ENCODE assay signal across 28 cellular contexts in genomic region chr1:7481194-7481593, GRCh38.
"Had no signal": no experiment of that assay in that cellular context is flagged by ENCODE, and none has a peak within 500 bp of the region (broad histone marks: within the 10 kb centered on the region; RNA-seq: fewer than 3 reads in every experiment).

No MANE protein-coding gene starts in this region.

- DNase-seq: naive thymus-derived CD4-positive, alpha-beta T cell; natural killer cell; occipital lobe; retina; right lobe of liver; sigmoid colon; small intestine; spleen; stimulated activated CD4-positive, alpha-beta T cell treated with anti-CD3 and anti-CD28 coated beads, Interleukin-12 subunit alpha, Interleukin-12 subunit beta, amount 100 ng/mL, for 4 hours; stimulated activated CD4-positive, alpha-beta T cell treated with anti-CD3 and anti-CD28 coated beads, Interleukin-1b, Interleukin-23, amount 100 ng/mL, for 48 hours; stimulated activated CD4-positive, alpha-beta T cell treated with anti-CD3 and anti-CD28 coated beads, Interleukin-4, amount 100 ng/mL, for 1 hour; stimulated activated CD4-positive, alpha-beta T cell treated with anti-CD3 and anti-CD28 coated beads, Interleukin-4, amount 100 ng/mL, for 4 hours; stimulated activated CD8-positive, alpha-beta memory T cell treated with anti-CD3 and anti-CD28 coated beads, Interleukin-4, amount 100 ng/mL, for 48 hours; stimulated activated naive CD4-positive, alpha-beta T cell; stimulated activated naive CD8-positive, alpha-beta T cell treated with anti-CD3 and anti-CD28 coated beads, Interleukin-15, amount 100 ng/mL, for 72 hours; stimulated activated naive CD8-positive, alpha-beta T cell treated with anti-CD3 and anti-CD28 coated beads, Interleukin-15, Interleukin-2, amounts not matched to agents 100 U/mL and 50 U/mL, for 24 hours; substantia nigra; testis; tibial artery; transverse colon; upper lobe of right lung; uterus had no signal

- ATAC-seq: naive thymus-derived CD4-positive, alpha-beta T cell; natural killer cell; pancreas; right cardiac atrium; right lobe of liver; stimulated activated memory B cell treated with anti-CD40 and anti-IgM and Interleukin-4, amounts not matched to agents 10 μg/mL and 1 μg/mL and 100 μg/mL, for 72 hours; stimulated activated naive CD8-positive, alpha-beta T cell treated with anti-CD3 and anti-CD28 coated beads, Interleukin-15, amount 100 ng/mL, for 72 hours; stimulated activated naive CD8-positive, alpha-beta T cell treated with anti-CD3 and anti-CD28 coated beads, Interleukin-15, Interleukin-2, amounts not matched to agents 100 U/mL and 50 U/mL, for 24 hours; upper lobe of right lung had no signal

- H3K4me3 ChIP-seq: neural progenitor cell, pancreas, prostate gland, right lobe of liver, sigmoid colon, spleen, suprapubic skin, testis, tibial artery, transverse colon, upper lobe of right lung, uterus had no signal

- H2AFZ ChIP-seq: neural progenitor cell had no signal

- H3K9me3 ChIP-seq: pancreas, prostate gland, right lobe of liver, sigmoid colon, spleen, suprapubic skin, testis, tibial artery, transverse colon, upper lobe of right lung, uterus had no signal

- H3K36me3 ChIP-seq: neural progenitor cell, pancreas, prostate gland, right lobe of liver, sigmoid colon, spleen, suprapubic skin, tibial artery, transverse colon, upper lobe of right lung, uterus had no signal

- H3K27me3 ChIP-seq: neural progenitor cell, pancreas, right lobe of liver, sigmoid colon, testis, tibial artery, transverse colon, upper lobe of right lung, uterus had no signal

- H3K27ac ChIP-seq: neural progenitor cell, pancreas, prostate gland, right lobe of liver, sigmoid colon, suprapubic skin, testis, tibial artery, transverse colon, upper lobe of right lung, uterus had no signal

- H3K4me1 ChIP-seq: pancreas, prostate gland, right lobe of liver, transverse colon, uterus had no signal

- H3K4me2 ChIP-seq: neural progenitor cell had no signal

- H3K9ac ChIP-seq: neural progenitor cell had no signal
